Comparison of ENCODE assay signal across 16 cellular contexts in genomic region chr16:1344499-1344898, GRCh38. TPM values are rescaled to one million over a fixed set of nuclear protein-coding genes. Genes with fewer than 3 reads are reported as not detected.
DNase-seq lines count a peak whose midpoint lies in the region; ATAC-seq and TF ChIP-seq lines count a peak whose summit lies in the region.
"Had no signal": no experiment of that assay in that cellular context is flagged by ENCODE, and none has a peak within 500 bp of the region (broad histone marks: within the 10 kb centered on the region; RNA-seq: fewer than 3 reads in every experiment).

No MANE protein-coding gene starts in this region.

- peaks cover 6% of the 10 kb centered on the region; the same call in 2 of the 3 replicates for H3K4me1 Mint-ChIP-seq in GM23338
- peaks cover 17% of the 10 kb centered on the region for H3K4me1 Mint-ChIP-seq in T-helper 17 cell
- peaks cover 12% of the 10 kb centered on the region for H3K4me1 Mint-ChIP-seq in neural progenitor cell

- H3K36me3 Mint-ChIP-seq in GM23338 (ENCODE audit: low read depth) (no peaks in the 10 kb centered on the region), T-helper 17 cell (ENCODE audit: low read depth) (no peaks in the 10 kb centered on the region), neural progenitor cell (no peaks in the 10 kb centered on the region)

- H3K27me3 ChIP-seq in BLaER1: no peaks in the 10 kb centered on the region
- H3K27me3 ChIP-seq in GM23338 (ENCODE audit: insufficient read depth): no peaks in the 10 kb centered on the region
- H3K27me3 ChIP-seq in neural progenitor cell: peaks cover 53% of the 10 kb centered on the region

- H3K4me3 Mint-ChIP-seq in GM23338 (peak overlapping the region; percentile 24; the same call in 1 of the 3 replicates), T-helper 17 cell (peak overlapping the region; percentile 43), neural progenitor cell (peak overlapping the region; percentile 57)
- H3K4me3 Mint-ChIP-seq: HFFc6 had no signal

- H3K36me3 ChIP-seq in BLaER1 (peaks cover 23% of the 10 kb centered on the region), GM23338 (ENCODE audit: insufficient read depth) (no peaks in the 10 kb centered on the region; the same call in 1 of the 2 replicates), neural progenitor cell (no peaks in the 10 kb centered on the region)

- no peak for DNase-seq in GM23338 (ENCODE audit: low spot score)
- DNase-seq in T-helper 17 cell: no peak
- DNase-seq in neural progenitor cell (ENCODE audit: low spot score): no peak
- no peak for DNase-seq in NCI-H1105 treated with DMSO at 0.1 percent for 48 hours (lab: John Stamatoyannopoulos, UW)
- DNase-seq: BE2C; Caco-2; CD8-positive, alpha-beta memory T cell; GF-D8; GOT3; HFFc6; IMR-90; KG1 had no signal

- TF ChIP-seq CTCF in GM23338 (conservative IDR thresholded peaks at IDR 0.05; ENCODE audit: low read depth in 2 of 2) (no peak), neural progenitor cell (IDR thresholded peaks at IDR 0.05) (no peak)

- H3K9ac ChIP-seq in BLaER1 (0 out of 2 replicates have a peak overlapping the region, but pooled peaks have one; percentile 44), neural progenitor cell (no peak overlapping the region)

- H3K9me3 Mint-ChIP-seq in GM23338 (no peaks in the 10 kb centered on the region; the same call in 2 of the 3 replicates), neural progenitor cell (no peaks in the 10 kb centered on the region)
- H3K9me3 Mint-ChIP-seq: CD8-positive, alpha-beta memory T cell; HFFc6 had no signal

- no peaks in the 10 kb centered on the region for H3K9me3 ChIP-seq in BLaER1
- no peaks in the 10 kb centered on the region for H3K9me3 ChIP-seq in T-helper 17 cell (ENCODE audit: control insufficient read depth, low read length, poor library complexity, severe bottlenecking)
- H3K9me3 ChIP-seq in neural progenitor cell (ENCODE audit: low read depth): no peaks in the 10 kb centered on the region
- H3K9me3 ChIP-seq: BE2C, Caco-2, HAP-1 had no signal

- H3K4me1 ChIP-seq in BLaER1: peaks cover 38% of the 10 kb centered on the region
- H3K4me1 ChIP-seq in GM23338 (ENCODE audit: insufficient read depth): no peaks in the 10 kb centered on the region; the same call in 1 of the 2 replicates
- peaks cover 9% of the 10 kb centered on the region for H3K4me1 ChIP-seq in neural progenitor cell

- H4K20me1 ChIP-seq in BLaER1: peaks cover 12% of the 10 kb centered on the region
- H4K20me1 ChIP-seq in GM23338 (replicated peaks; ENCODE audit: insufficient read depth): peaks cover 2% of the 10 kb centered on the region; the same call in 1 of the 2 replicates
- H4K20me1 ChIP-seq in neural progenitor cell (ENCODE audit: low read depth): peaks cover 8% of the 10 kb centered on the region

- H3K27me3 Mint-ChIP-seq in GM23338 (ENCODE audit: insufficient read depth, low read depth, poor library complexity) (peaks cover 20% of the 10 kb centered on the region), T-helper 17 cell (no peaks in the 10 kb centered on the region), neural progenitor cell (ENCODE audit: insufficient read depth, low read depth) (peaks cover 10% of the 10 kb centered on the region)
- H3K27me3 Mint-ChIP-seq: CD8-positive, alpha-beta memory T cell had no signal

- H3K4me2 ChIP-seq in BLaER1 (peak overlapping the region; percentile 97), GM23338 (no peak overlapping the region), neural progenitor cell (no peak overlapping the region)

- H3K27ac ChIP-seq in BLaER1 (0 out of 2 replicates have a peak overlapping the region, but pooled peaks have one; percentile 22), GM23338 (ENCODE audit: low read depth) (no peak overlapping the region), neural progenitor cell (no peak overlapping the region)

- H3K4me3 ChIP-seq in BLaER1 (no peak overlapping the region), GM23338 (no peak overlapping the region), neural progenitor cell (no peak overlapping the region)
- H3K4me3 ChIP-seq: HAP-1 had no signal

- H3K9me2 ChIP-seq in GM23338 (ENCODE audit: insufficient read depth): no peaks in the 10 kb centered on the region

- H3K27ac Mint-ChIP-seq in GM23338 (no peak overlapping the region), T-helper 17 cell (no peak overlapping the region), neural progenitor cell (no peak overlapping the region)
- H3K27ac Mint-ChIP-seq: HFFc6 had no signal

- H3F3A ChIP-seq in GM23338 (replicated peaks; ENCODE audit: low read depth): no peaks in the 10 kb centered on the region
- peaks cover 5% of the 10 kb centered on the region for H3F3A ChIP-seq in neural progenitor cell (ENCODE audit: low read depth)

- H2AFZ ChIP-seq in GM23338: no peak overlapping the region
- H2AFZ ChIP-seq in neural progenitor cell (replicated peaks): no peak overlapping the region

- ATAC-seq in GM23338: no peak
- ATAC-seq in T-helper 17 cell: no peak
- ATAC-seq in HG03095 (IDR thresholded peaks at IDR 0.05; ENCODE audit: unreplicated experiment): no peak
- no peak for ATAC-seq in HG02588 (IDR thresholded peaks at IDR 0.05; ENCODE audit: unreplicated experiment)

- H3K79me2 ChIP-seq in GM23338 (replicated peaks; ENCODE audit: insufficient read depth) (no peaks in the 10 kb centered on the region), neural progenitor cell (ENCODE audit: low read depth) (no peaks in the 10 kb centered on the region)

TF ChIP-seq in GM23338, 12 proteins besides CTCF, POLR2A, EP300 and RAD21:
- TF ChIP-seq REST (IDR thresholded peaks at IDR 0.05; ENCODE audit: unreplicated experiment) (no peak), CREB1 (CRISPR knock-in tag; IDR thresholded peaks at IDR 0.05; ENCODE audit: low read depth) (no peak)

RNA-seq across cellular contexts. Expression of gene TSR3, which starts 7.2 kb away (rescaled TPM):
- total RNA-seq in GM23338 (2014; rRNA removed; shearing (Covaris generic)): 97.3 and 98.8 TPM in 2 replicates
- polyA plus RNA-seq in GM23338 (2016; fragmentation: Nextera tagmentation; extraction: Ambion mirVana): 54.1 and 58.5 TPM in 2 replicates
- total RNA-seq in T-helper 17 cell (10 to 100 TPM; 24.4 to 27.7 TPM), neural progenitor cell (ENCODE audit: low replicate concordance) (22.4 and 60.6 TPM in 2 replicates)

RNA-seq across cellular contexts. Expression of gene GNPTG, which starts 7.2 kb away (rescaled TPM):
- total RNA-seq in GM23338 (2014; rRNA removed; shearing (Covaris generic)): 9.2 and 23.3 TPM in 2 replicates
- polyA plus RNA-seq in GM23338 (2016; fragmentation: Nextera tagmentation; extraction: Ambion mirVana): 39.1 and 41.0 TPM in 2 replicates
- total RNA-seq in T-helper 17 cell: 10 to 100 TPM; 39.2 to 48.0 TPM
- total RNA-seq in neural progenitor cell (ENCODE audit: low replicate concordance): 11.8 and 22.7 TPM in 2 replicates

RNA-seq across cellular contexts. Expression of gene BAIAP3, which starts 11.1 kb away (rescaled TPM):
- 13.0 and 23.0 TPM in 2 replicates for total RNA-seq in GM23338 (2014; rRNA removed; shearing (Covaris generic))
- 4.2 and 5.2 TPM in 2 replicates for polyA plus RNA-seq in GM23338 (2016; fragmentation: Nextera tagmentation; extraction: Ambion mirVana)
- 10 to 100 TPM; 11.8 to 20.0 TPM for total RNA-seq in T-helper 17 cell
- total RNA-seq in neural progenitor cell (ENCODE audit: low replicate concordance): 0.34 and 4.0 TPM in 2 replicates

RNA-seq across cellular contexts. Expression of gene UBE2I, which starts 35.1 kb away (rescaled TPM):
- 116 and 117 TPM in 2 replicates for total RNA-seq in GM23338 (2014; rRNA removed; shearing (Covaris generic))
- 216 and 220 TPM in 2 replicates for polyA plus RNA-seq in GM23338 (2016; fragmentation: Nextera tagmentation; extraction: Ambion mirVana)
- 100 to 1,000 TPM; 233 to 249 TPM for total RNA-seq in T-helper 17 cell
- total RNA-seq in neural progenitor cell (ENCODE audit: low replicate concordance): 184 and 239 TPM in 2 replicates
